Comparison of ENCODE assay signal across 20 cellular contexts in genomic region chr3:18030371-18030870, GRCh38.
"Had no signal": no experiment of that assay in that cellular context is flagged by ENCODE, and none has a peak within 500 bp of the region (broad histone marks: within the 10 kb centered on the region; RNA-seq: fewer than 3 reads in every experiment).

No MANE protein-coding gene starts in this region.

- H3K9me3 ChIP-seq: left ventricle myocardium inferior, pancreas, prostate gland, suprapubic skin, thoracic aorta, tibial artery, upper lobe of right lung had no signal

- H3K4me1 ChIP-seq: left ventricle myocardium inferior, pancreas, prostate gland, suprapubic skin, tibial artery, upper lobe of right lung had no signal

- H3K27me3 ChIP-seq: pancreas, suprapubic skin, tibial artery, upper lobe of right lung had no signal

- H3K27ac ChIP-seq: left ventricle myocardium inferior, pancreas, prostate gland, skin epidermis, suprapubic skin, thoracic aorta, tibial artery, upper lobe of right lung had no signal

- H3K4me3 ChIP-seq: left ventricle myocardium inferior, lung, pancreas, prostate gland, skin epidermis, suprapubic skin, thoracic aorta, tibial artery, upper lobe of right lung had no signal

- DNase-seq: hypothalamus; immature natural killer cell; kidney; left ventricle myocardium inferior; naive thymus-derived CD8-positive, alpha-beta T cell; nucleus accumbens; pancreas; posterior cingulate gyrus; retina; stimulated activated CD4-positive, alpha-beta T cell treated with anti-CD3 and anti-CD28 coated beads, Interleukin-12 subunit alpha, Interleukin-12 subunit beta, amount 100 ng/mL, for 4 hours; stimulated activated CD4-positive, alpha-beta T cell treated with anti-CD3 and anti-CD28 coated beads, Interleukin-15, amount 100 ng/mL, for 24 hours; stimulated activated CD4-positive, alpha-beta T cell treated with anti-CD3 and anti-CD28 coated beads, Interleukin-4, amount 100 ng/mL, for 24 hours; stimulated activated naive CD4-positive, alpha-beta T cell; tibial artery; upper lobe of right lung had no signal

- H3K36me3 ChIP-seq: left ventricle myocardium inferior, pancreas, prostate gland, suprapubic skin, thoracic aorta, tibial artery, upper lobe of right lung had no signal
